In the genomic region with DNA sequence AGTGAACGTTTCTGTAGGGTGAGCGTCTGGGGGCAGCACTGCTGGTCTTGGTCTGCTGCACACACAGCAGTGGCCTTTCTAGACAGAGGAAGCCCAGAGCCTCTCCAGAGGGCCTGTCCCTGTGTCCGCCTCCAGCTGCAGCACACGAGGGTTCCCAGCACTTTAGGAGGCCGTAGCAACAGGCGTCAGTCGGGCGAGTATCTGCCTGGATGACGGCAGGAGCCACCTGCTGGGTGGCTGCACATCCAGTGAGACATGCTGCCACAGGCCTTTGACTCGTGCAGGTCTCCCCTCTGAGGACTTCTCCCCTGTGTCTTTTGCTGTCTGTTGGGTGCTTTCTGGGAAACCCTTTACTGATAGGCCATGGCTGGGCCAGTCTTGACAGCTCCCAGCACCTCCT, we compare ENCODE assay signal across 33 cellular contexts. TPM values are rescaled to one million over a fixed set of nuclear protein-coding genes. Genes with fewer than 3 reads are reported as not detected.
"Had no signal": no experiment of that assay in that cellular context is flagged by ENCODE, and none has a peak within 500 bp of the region (broad histone marks: within the 10 kb centered on the region; RNA-seq: fewer than 3 reads in every experiment).

No MANE protein-coding gene starts in this region.

- H3K9me3 ChIP-seq: SJCRH30, SK-N-SH had no signal

- H3K27me3 Mint-ChIP-seq: activated B cell treated with CpG ODN at 0.5 μM for 24 hours; activated CD4-positive, alpha-beta T cell treated with anti-CD3 and anti-CD28 coated beads, Interleukin-2, amount 10 ng/mL, durations not matched to agents 24 days and 14 days; activated CD8-positive, alpha-beta memory T cell treated with anti-CD3 and anti-CD28 coated beads, Interleukin-2, amount 10 ng/mL, durations not matched to agents 7 days and 5 days; activated naive CD4-positive, alpha-beta T cell treated with anti-CD3 and anti-CD28 coated beads, Interleukin-2, amount 50 U/mL, for 24 hours; activated T-cell treated with anti-CD3 and anti-CD28 coated beads, Interleukin-2, amount 50 U/mL, for 24 hours; brain had no signal

- H3K27me3 ChIP-seq: SJCRH30 had no signal

- H3K9me3 Mint-ChIP-seq: activated B cell treated with CpG ODN at 0.5 μM for 24 hours; activated CD4-positive, alpha-beta T cell treated with anti-CD3 and anti-CD28 coated beads, Interleukin-2, amount 10 ng/mL, durations not matched to agents 24 days and 14 days; activated naive CD4-positive, alpha-beta T cell treated with anti-CD3 and anti-CD28 coated beads, Interleukin-2, amount 50 U/mL, for 24 hours; activated T-cell treated with anti-CD3 and anti-CD28 coated beads, Interleukin-2, amount 50 U/mL, for 24 hours; activated T-helper 1 cell treated with anti-CD3 and anti-CD28 coated beads, Interleukin-12 subunit alpha, Interleukin-12 subunit beta, Interleukin-2, Interleukin-4 antibody, amounts not matched to agents 30 ng/mL and 10 ng/mL and 1 ng/mL, durations not matched to agents 14 hours and 24 hours and 36 hours; brain had no signal

- H3K4me1 Mint-ChIP-seq: activated CD8-positive, alpha-beta memory T cell treated with anti-CD3 and anti-CD28 coated beads, Interleukin-2, amount 10 ng/mL, durations not matched to agents 7 days and 5 days had no signal

- H3K4me3 Mint-ChIP-seq: activated B cell treated with CpG ODN at 0.5 μM for 24 hours; activated CD4-positive, alpha-beta T cell treated with anti-CD3 and anti-CD28 coated beads, Interleukin-2, amount 10 ng/mL, durations not matched to agents 24 days and 14 days; activated CD8-positive, alpha-beta memory T cell treated with anti-CD3 and anti-CD28 coated beads, Interleukin-2, amount 10 ng/mL, durations not matched to agents 7 days and 5 days; activated naive CD4-positive, alpha-beta T cell treated with anti-CD3 and anti-CD28 coated beads, Interleukin-2, amount 50 U/mL, for 24 hours; activated T-cell treated with anti-CD3 and anti-CD28 coated beads, Interleukin-2, amount 50 U/mL, for 24 hours; activated T-helper 1 cell treated with anti-CD3 and anti-CD28 coated beads, Interleukin-12 subunit alpha, Interleukin-12 subunit beta, Interleukin-2, Interleukin-4 antibody, amounts not matched to agents 30 ng/mL and 10 ng/mL and 1 ng/mL, durations not matched to agents 14 hours and 24 hours and 36 hours; brain had no signal

- H3K9ac ChIP-seq: SK-N-SH had no signal

- H3K27ac ChIP-seq: SJCRH30 had no signal

- H3K4me2 ChIP-seq: SK-N-SH had no signal

- ATAC-seq: activated CD8-positive, alpha-beta memory T cell treated with anti-CD3 and anti-CD28 coated beads, Interleukin-2, amount 10 ng/mL, durations not matched to agents 7 days and 5 days; Panc1 had no signal

- DNase-seq: activated B cell treated with CpG ODN at 0.5 μM for 24 hours; activated CD4-positive, alpha-beta T cell treated with anti-CD3 and anti-CD28 coated beads for 1 hour; activated CD4-positive, alpha-beta T cell treated with anti-CD3 and anti-CD28 coated beads, Interleukin-2, amount 10 ng/mL, durations not matched to agents 24 days and 14 days; activated CD4-positive, alpha-beta T cell treated with anti-CD3 and anti-CD28 coated beads, Interleukin-2, amount 50 U/mL, for 48 hours; activated CD8-positive, alpha-beta memory T cell treated with anti-CD3 and anti-CD28 coated beads, Interleukin-2, amount 10 ng/mL, durations not matched to agents 7 days and 5 days; activated effector memory CD4-positive, alpha-beta T cell treated with Interleukin-2 at 50 U/mL for 16 hours; activated naive CD4-positive, alpha-beta T cell; activated T-cell treated with anti-CD3 and anti-CD28 coated beads, Interleukin-2, amount 50 U/mL, for 24 hours; aorta; cerebellar nuclear complex; KG1; NCI-H1048; NCI-H146; NCI-H187 treated with DMSO at 0.1 percent for 48 hours; NCI-H2081 treated with DMSO at 0.1 percent for 48 hours; NCI-H2171 treated with DMSO at 0.1 percent for 48 hours; NCI-H345; NCI-H510A; NCI-H69; NK-92 treated with Interleukin-12 subunit alpha and Interleukin-12 subunit beta, amount 100 ng/mL, for 24 hours; OCI-M1; Right ventricle myocardium superior; RPMI8226; SJCRH30; SK-N-SH; T-helper 1 cell; T-helper 9 cell had no signal

- H3K27ac Mint-ChIP-seq: activated B cell treated with CpG ODN at 0.5 μM for 24 hours; activated CD4-positive, alpha-beta T cell treated with anti-CD3 and anti-CD28 coated beads, Interleukin-2, amount 10 ng/mL, durations not matched to agents 24 days and 14 days; activated CD8-positive, alpha-beta memory T cell treated with anti-CD3 and anti-CD28 coated beads, Interleukin-2, amount 10 ng/mL, durations not matched to agents 7 days and 5 days; activated naive CD4-positive, alpha-beta T cell treated with anti-CD3 and anti-CD28 coated beads, Interleukin-2, amount 50 U/mL, for 24 hours; activated T-cell treated with anti-CD3 and anti-CD28 coated beads, Interleukin-2, amount 50 U/mL, for 24 hours; brain had no signal

- H3K4me3 ChIP-seq: SJCRH30 had no signal

RNA-seq across cellular contexts. Expression of gene TSKS, which starts 25.8 kb away (rescaled TPM):
- total RNA-seq: LHCN-M2, M059J, SJCRH30 had no signal
- polyA plus RNA-seq: SK-N-SH had no signal
